In the genomic region with DNA sequence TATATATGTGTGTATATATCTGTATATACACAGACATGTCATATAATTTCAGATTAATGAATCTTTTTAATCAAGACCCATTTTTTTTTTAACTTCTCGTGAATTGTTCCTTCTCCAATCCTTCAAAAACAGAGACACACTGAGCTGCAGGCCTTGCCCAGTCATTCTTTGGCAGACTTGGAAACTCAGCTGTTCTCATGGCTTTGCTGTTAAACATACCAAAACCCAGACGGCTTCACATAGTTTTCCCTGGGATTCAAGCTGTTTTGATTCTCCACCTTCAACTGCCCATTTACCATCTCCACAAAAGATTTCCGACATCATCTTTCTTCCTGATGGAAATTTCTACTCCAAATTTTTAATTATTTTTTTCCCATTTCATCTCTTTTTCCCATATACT, we compare ENCODE assay signal across 19 cellular contexts.
"Had no signal": no experiment of that assay in that cellular context is flagged by ENCODE, and none has a peak within 500 bp of the region (broad histone marks: within the 10 kb centered on the region; RNA-seq: fewer than 3 reads in every experiment).

No MANE protein-coding gene starts in this region.

- DNase-seq: cortex of kidney; dorsolateral prefrontal cortex; effector memory CD4-positive, alpha-beta T cell; heart left ventricle; hippocampal formation; kidney glomerular epithelial cell; mesendoderm; naive thymus-derived CD8-positive, alpha-beta T cell; posterior cingulate gyrus; stimulated activated CD4-positive, alpha-beta T cell treated with anti-CD3 and anti-CD28 coated beads, Interleukin-2, amount 100 ng/mL, for 24 hours; stimulated activated CD4-positive, alpha-beta T cell treated with anti-CD3 and anti-CD28 coated beads, Interleukin-4, amount 100 ng/mL, for 4 hours; stimulated activated naive B cell treated with anti-CD40 and anti-IgM and Interleukin-4, amounts not matched to agents 10 μg/mL and 1 μg/mL and 100 μg/mL, for 72 hours; stimulated activated naive CD8-positive, alpha-beta T cell treated with anti-CD3 and anti-CD28 coated beads, Interleukin-15, amount 100 ng/mL, for 72 hours; substantia nigra; transverse colon had no signal

- H3K27me3 ChIP-seq: heart left ventricle, transverse colon had no signal

- H3K27ac ChIP-seq: dorsolateral prefrontal cortex, heart left ventricle, skin epidermis, thoracic aorta, transverse colon had no signal

- ATAC-seq: esophagus mucosa; heart left ventricle; naive thymus-derived CD8-positive, alpha-beta T cell; sciatic nerve; stimulated activated naive B cell treated with anti-CD40 and anti-IgM and Interleukin-4, amounts not matched to agents 10 μg/mL and 1 μg/mL and 100 μg/mL, for 72 hours; stimulated activated naive CD8-positive, alpha-beta T cell treated with anti-CD3 and anti-CD28 coated beads, Interleukin-15, amount 100 ng/mL, for 72 hours had no signal

- H3K4me3 ChIP-seq: dorsolateral prefrontal cortex, heart left ventricle, skin epidermis, thoracic aorta, transverse colon had no signal

- H3K36me3 ChIP-seq: heart left ventricle, thoracic aorta, transverse colon had no signal

- H3K9me3 ChIP-seq: heart left ventricle, thoracic aorta, transverse colon had no signal
